Comparison of ENCODE assay signal across 12 cellular contexts in genomic region chr17:60645918-60646523, GRCh38. TPM values are rescaled to one million over a fixed set of nuclear protein-coding genes. Genes with fewer than 3 reads are reported as not detected.
DNase-seq lines count a peak whose midpoint lies in the region; FAIRE-seq and TF ChIP-seq lines count a peak whose summit lies in the region.
"Had no signal": no experiment of that assay in that cellular context is flagged by ENCODE, and none has a peak within 500 bp of the region (broad histone marks: within the 10 kb centered on the region; RNA-seq: fewer than 3 reads in every experiment).

No MANE protein-coding gene starts in this region.

- H3K27ac ChIP-seq in HEK293 (ENCODE audit: extremely low read depth, low read depth, low read length) (0 out of 2 replicates have a peak overlapping the region, but pooled peaks have one; percentile 27), trophoblast cell (ENCODE audit: low read depth, low read length) (no peak overlapping the region)

- no peak overlapping the region for H2BK5ac ChIP-seq in trophoblast cell (ENCODE audit: low read depth, low read length, poor library complexity)

- no peak overlapping the region for H4K91ac ChIP-seq in trophoblast cell (ENCODE audit: low read depth, low read length)

- peaks cover 39 to 48% of the 10 kb centered on the region in 2 experiments for H3K36me3 ChIP-seq in HEK293 (ENCODE audit: control insufficient read depth in 2 of 2, insufficient read depth in 1 of 2, low read length in 2 of 2)
- peaks cover 8 to 17% of the 10 kb centered on the region in 2 experiments for H3K36me3 ChIP-seq in trophoblast cell (ENCODE audit: control insufficient read depth in 1 of 2, insufficient read depth in 2 of 2, low read length in 2 of 2)
- H3K36me3 ChIP-seq: uterus had no signal

- no peak overlapping the region for H4K8ac ChIP-seq in trophoblast cell (ENCODE audit: low read depth, low read length)

- FAIRE-seq in A204.1 (lab: Jason Lieb, UNC) (peak; percentile 6), GM19239 (lab: Jason Lieb, UNC) (no peak)

- POLR2A ChIA-PET in HEK293 (lab: Yijun Ruan, JAX): no interaction called here

- H3K9me3 ChIP-seq in HEK293 (ENCODE audit: control insufficient read depth, insufficient read depth, low read depth, low read length) (no peaks in the 10 kb centered on the region), trophoblast cell (ENCODE audit: insufficient read depth, low read depth, low read length) (no peaks in the 10 kb centered on the region)
- H3K9me3 ChIP-seq: uterus had no signal

- no peak overlapping the region for H3K18ac ChIP-seq in trophoblast cell (ENCODE audit: low read length)

- H3K79me2 ChIP-seq in trophoblast cell (ENCODE audit: control insufficient read depth, insufficient read depth, low read length, poor library complexity): no peaks in the 10 kb centered on the region

- WGBS in trophoblast cell (ENCODE audit: extremely low coverage, insufficient coverage, insufficient read length): no CpG with 5 or more reads among the region's 3 CpGs

- CTCF ChIA-PET in HEK293 (lab: Yijun Ruan, JAX): interaction anchor here (0.6 to 0.8 kb wide), 4 partner anchors 8 to 76 kb away, joined by 3 read pairs; no protein-coding TSS in a partner anchor

- no peak overlapping the region for H2BK120ac ChIP-seq in trophoblast cell (ENCODE audit: insufficient read depth, low read length, poor library complexity)

- H3K4ac ChIP-seq in trophoblast cell (ENCODE audit: low read depth, low read length): no peak overlapping the region

- TF ChIP-seq CTCF in HEK293 (tag by site-specific recombination; IDR thresholded peaks at IDR 0.05): no peak

- H3K23ac ChIP-seq in trophoblast cell (ENCODE audit: low read length): no peak overlapping the region

- no peaks in the 10 kb centered on the region for H3K79me1 ChIP-seq in trophoblast cell (ENCODE audit: low read length)

- peak; percentile 36 for DNase-seq in NCI-H774 (lab: John Stamatoyannopoulos, UW)
- DNase-seq in medulla oblongata (ENCODE audit: extremely low spot score): peak; percentile 47
- no peak for DNase-seq in stimulated activated naive CD4-positive, alpha-beta T cell treated with Interleukin-2 at 50 U/mL for 16 hours (lab: John Stamatoyannopoulos, UW)
- DNase-seq in D341Med (ENCODE audit: low spot score): no peak
- DNase-seq in GM19239 (ENCODE audit: insufficient read length, low spot score): no peak
- no peak for DNase-seq in trophoblast cell
- DNase-seq: left ventricle myocardium superior, NCI-H1048, NCI-H446, uterus had no signal

- H3K4me3 ChIP-seq in HEK293 (ENCODE audit: low read depth, low read length): no peak overlapping the region
- H3K4me3 ChIP-seq in trophoblast cell (ENCODE audit: low read depth, low read length): no peak overlapping the region
- H3K4me3 ChIP-seq: uterus had no signal

- no peak overlapping the region for H3K9ac ChIP-seq in trophoblast cell (ENCODE audit: low read length)

- H3K4me2 ChIP-seq in trophoblast cell (ENCODE audit: low read length): no peak overlapping the region

- H3K14ac ChIP-seq in trophoblast cell (ENCODE audit: low read length): no peak overlapping the region

- peaks cover 12% of the 10 kb centered on the region for H3K4me1 ChIP-seq in HEK293 (ENCODE audit: control insufficient read depth, insufficient read depth, low read length)
- no peaks in the 10 kb centered on the region for H3K4me1 ChIP-seq in trophoblast cell (ENCODE audit: control insufficient read depth in 1 of 2, insufficient read depth in 2 of 2, low read length in 2 of 2)

- no peak overlapping the region for H4K12ac ChIP-seq in trophoblast cell (ENCODE audit: low read depth, low read length)

- H3K27me3 ChIP-seq in trophoblast cell (ENCODE audit: insufficient read depth, low read length): no peaks in the 10 kb centered on the region
- H3K27me3 ChIP-seq: uterus had no signal

- no peak overlapping the region for H2AFZ ChIP-seq in trophoblast cell (ENCODE audit: insufficient read depth, low read length, poor library complexity)

- no peak overlapping the region for H2AK5ac ChIP-seq in trophoblast cell (ENCODE audit: low read length)

- H2BK12ac ChIP-seq in trophoblast cell (ENCODE audit: low read length): no peak overlapping the region

TF ChIP-seq in HEK293, 187 proteins besides CTCF, POLR2A, EP300 and RAD21:
- no peak for TF ChIP-seq ZNF362 (tag by site-specific recombination; IDR thresholded peaks at IDR 0.05)
- no peak for TF ChIP-seq ZBTB26 (tag by site-specific recombination; optimal IDR thresholded peaks at IDR 0.05)
- TF ChIP-seq OSR2 (tag by site-specific recombination; IDR thresholded peaks at IDR 0.05): 0 out of 2 replicates have a peak, but pooled peaks have one; percentile 27
- peak; percentile 83 for TF ChIP-seq PRDM6 (tag by site-specific recombination; IDR thresholded peaks at IDR 0.05)
TF ChIP-seq in HEK293: peak in this region for 2.

RNA-seq across cellular contexts. Expression of gene BCAS3, which starts 31.6 kb away (rescaled TPM):
- polyA plus RNA-seq in trophoblast cell (2013): 15.7 and 16.0 TPM in 2 replicates

RNA-seq across cellular contexts. Expression of gene PPM1D, which starts 46.0 kb away (rescaled TPM):
- 40.5 and 43.3 TPM in 2 replicates for polyA plus RNA-seq in trophoblast cell (2013)

Comparison
In these comparisons a context has a peak if more than half of its experiments do, and no peak if none do; other contexts are left out.
1. DNase-seq: peak in NCI-H774 (single experiment) and medulla oblongata (single experiment); none in stimulated activated naive CD4-positive, alpha-beta T cell treated with Interleukin-2 at 50 U/mL for 16 hours (single experiment), D341Med (single experiment), GM19239 (single experiment) and trophoblast cell (0 of 2).